In genomic region chr18:22507055-22507454, GRCh38 we compare ENCODE assay signal across 9 cellular contexts.
"Had no signal": no experiment of that assay in that cellular context is flagged by ENCODE, and none has a peak within 500 bp of the region (broad histone marks: within the 10 kb centered on the region; RNA-seq: fewer than 3 reads in every experiment).

No MANE protein-coding gene starts in this region.

- H3K27ac ChIP-seq: GM23248, HL-60 had no signal

- H3K4me1 Mint-ChIP-seq: H9 had no signal

- FAIRE-seq: H54, HepG2 had no signal

- DNase-seq: GM23248, GOT3, H9, HCEC 1CT, HFFc6, KG1 had no signal

- ATAC-seq: HepG2 had no signal

- H3K9me3 Mint-ChIP-seq: H9, HFFc6 had no signal

- H3K9ac ChIP-seq: GM23248 had no signal

- H2AFZ ChIP-seq: GM23248 had no signal

- H3K4me3 ChIP-seq: GM23248 had no signal

- H3K4me3 Mint-ChIP-seq: H9, HFFc6 had no signal

- H3K27ac Mint-ChIP-seq: H9, HFFc6 had no signal
